In genomic region chr7:5045558-5046396, GRCh38 we compare ENCODE assay signal across 8 cellular contexts. TPM values are rescaled to one million over a fixed set of nuclear protein-coding genes. Genes with fewer than 3 reads are reported as not detected.
DNase-seq lines count a peak whose midpoint lies in the region; FAIRE-seq and TF ChIP-seq lines count a peak whose summit lies in the region.

Gene RBAK, plus strand, starts transcription at chr7:5045860. Its CDS starts 2,217 bp downstream, at chr7:5048077.

- peak within 1 kb of the TSS; percentile 83 to 91 (median 86) for H3K27ac ChIP-seq in stomach

- H3K4me3 ChIP-seq in HAP-1 (peak within 1 kb of the TSS; percentile 77), MG63 (peak within 1 kb of the TSS; percentile 86), foreskin fibroblast (ENCODE audit: low read depth in 1 of 2, low read length in 2 of 2) (peak within 1 kb of the TSS; percentile 65 to 70), stomach (peak within 1 kb of the TSS; percentile 85 to 96 (median 94))

- H3K27me3 ChIP-seq in HAP-1 (ENCODE audit: low read depth): no peaks in the 10 kb centered on the region
- H3K27me3 ChIP-seq in MG63: no peaks in the 10 kb centered on the region
- H3K27me3 ChIP-seq in stomach: no peaks in the 10 kb centered on the region

- TF ChIP-seq POLR2A in stomach (IDR thresholded peaks at IDR 0.05): no peak

- peak within 1 kb of the TSS; percentile 91 for H3K27ac Mint-ChIP-seq in neural crest cell (ENCODE audit: unreplicated experiment)

- peak; percentile 92 to 95 for DNase-seq in HAP-1 (ENCODE audit: low spot score in 2 of 2)
- peak; percentile 96 for DNase-seq in MG63
- DNase-seq in SIG-M5 (lab: John Stamatoyannopoulos, UW): peak; percentile 71
- DNase-seq in activated gamma-delta T cell (lab: John Stamatoyannopoulos, UW): peak; percentile 84
- DNase-seq in foreskin fibroblast: peak; percentile 96 to 98
- DNase-seq in neural crest cell (ENCODE audit: low read depth, low spot score): peak; percentile 84
- peak; percentile 95 for DNase-seq in stomach

- H3K4me1 ChIP-seq in HAP-1: no peaks in the 10 kb centered on the region
- peaks cover 5 to 11% (median 7%) of the 10 kb centered on the region in 4 donors for H3K4me1 ChIP-seq in stomach

- peak within 1 kb of the TSS; percentile 93 for H3K4me3 Mint-ChIP-seq in neural crest cell

- H3K36me3 Mint-ChIP-seq in neural crest cell (ENCODE audit: low read depth): peaks cover 33% of the 10 kb centered on the region

- peaks cover 9% of the 10 kb centered on the region for H3K9me3 Mint-ChIP-seq in neural crest cell

- in situ Hi-C loops in HAP-1 (cut with MboI; ENCODE audit: low sequenced_read_pairs): no loop called here

- TF ChIP-seq CTCF in foreskin fibroblast (IDR thresholded peaks at IDR 0.05; ENCODE audit: low read depth, low read length): no peak
- no peak for TF ChIP-seq CTCF in neural crest cell (conservative IDR thresholded peaks at IDR 0.05)
- no peak for TF ChIP-seq CTCF in stomach (IDR thresholded peaks at IDR 0.05)

- peaks cover 21% of the 10 kb centered on the region for H3K4me1 Mint-ChIP-seq in neural crest cell

- FAIRE-seq in G401.6 (lab: Jason Lieb, UNC): peak; percentile 80

- peaks cover 19% of the 10 kb centered on the region for H3K36me3 ChIP-seq in HAP-1 (replicated peaks)
- H3K36me3 ChIP-seq in MG63: peaks cover 24% of the 10 kb centered on the region
- H3K36me3 ChIP-seq in stomach: peaks cover 16 to 29% (median 26%) of the 10 kb centered on the region in 4 donors

- H3K27me3 Mint-ChIP-seq in neural crest cell (ENCODE audit: low read depth): peaks cover 3% of the 10 kb centered on the region

- TF ChIP-seq EP300 in stomach (IDR thresholded peaks at IDR 0.05): no peak

- H3K9me3 ChIP-seq in HAP-1 (no peaks in the 10 kb centered on the region), MG63 (peaks cover 4% of the 10 kb centered on the region), stomach (peaks cover 0 to 4% (median 2%) of the 10 kb centered on the region in 4 donors)

- intact Hi-C loops in stomach (cut with DNase I; ENCODE audit: low total_unique reads): no loop called here

- WGBS in stomach, 5 donors: 0 to 1% (median 1%) methylated on average over 29 to 69 of the region's 69 CpGs

RNA-seq across cellular contexts. Expression of gene RBAK, which starts in this region (rescaled TPM):
- 1.3 and 3.0 TPM in 2 replicates for total RNA-seq in MG63 (2014; rRNA removed; shearing (Covaris generic); ENCODE audit: low replicate concordance)
- total RNA-seq in neural crest cell (15.7 and 16.6 TPM in 2 replicates), stomach (10 to 100 TPM in 4 of 5 donors, 1 to 10 TPM in 1; 7.6 to 27.5 (median 10.9) TPM)
- polyA plus RNA-seq in stomach: 1 to 10 TPM; 2.1 to 4.1 (median 2.4) TPM

Comparison
In these comparisons a context has a peak if more than half of its experiments do, and no peak if none do; other contexts are left out.
1. Peak in every context shown above with its lines: DNase-seq, H3K4me3 ChIP-seq and H3K27ac ChIP-seq.